ENCODE assay signal across 9 cellular contexts in the genomic region with DNA sequence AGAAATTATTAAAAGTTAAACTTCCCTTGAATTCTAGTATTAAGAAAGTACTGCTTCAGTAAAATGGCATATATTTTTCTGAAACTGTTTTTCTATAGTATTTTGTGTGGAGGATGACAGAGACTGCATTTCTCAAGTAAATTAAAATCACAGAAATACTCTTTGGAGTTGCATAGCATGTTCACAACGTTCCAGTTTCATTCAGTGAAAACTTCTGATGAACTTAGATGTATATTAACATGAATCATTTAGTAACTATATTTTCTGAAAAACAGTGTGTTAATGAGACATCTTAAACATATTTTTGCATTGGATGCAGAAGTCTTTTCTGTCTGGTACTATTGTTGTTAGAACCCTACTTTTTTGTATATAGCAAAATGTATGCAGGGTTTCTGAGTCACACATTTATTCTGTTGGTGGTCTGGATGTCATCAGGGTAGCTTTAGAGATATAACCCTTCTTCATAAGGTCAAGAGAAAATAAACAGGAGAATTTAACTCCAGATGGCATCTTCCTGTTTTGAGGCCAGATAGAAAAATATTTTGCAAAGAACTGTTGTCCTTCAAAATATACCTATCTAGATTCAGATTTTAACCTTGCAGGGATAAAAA. TPM values are rescaled to one million over a fixed set of nuclear protein-coding genes. Genes with fewer than 3 reads are reported as not detected.
DNase-seq lines count a peak whose midpoint lies in the region; ATAC-seq and TF ChIP-seq lines count a peak whose summit lies in the region.
"Had no signal": no experiment of that assay in that cellular context is flagged by ENCODE, and none has a peak within 500 bp of the region (broad histone marks: within the 10 kb centered on the region; RNA-seq: fewer than 3 reads in every experiment).

No MANE protein-coding gene starts in this region.

- H3K36me3 ChIP-seq in right atrium auricular region (no peaks in the 10 kb centered on the region), gastroesophageal sphincter (no peaks in the 10 kb centered on the region), vagina (no peaks in the 10 kb centered on the region)

- WGBS in gastroesophageal sphincter (ENCODE audit: low coverage in 1 of 2), 2 donors: 4 to 8% methylated on average over 1 of the region's 1 CpG

- intact Hi-C loops in Right ventricle myocardium superior (cut with DNase I): loop anchor here (5.0 kb wide), 1 partner anchor 192 kb away; no protein-coding TSS in a partner anchor
- intact Hi-C loops in vagina (cut with DNase I): loop anchor here (5.0 kb wide), 1 partner anchor 192 kb away; no protein-coding TSS in a partner anchor

- H3K4me1 ChIP-seq in right atrium auricular region: no peaks in the 10 kb centered on the region
- H3K4me1 ChIP-seq in gastroesophageal sphincter: peaks cover 0 to 55% (median 4%) of the 10 kb centered on the region in 3 donors
- peaks cover 4% of the 10 kb centered on the region for H3K4me1 ChIP-seq in vagina

- H3K27ac ChIP-seq in right atrium auricular region (peak overlapping the region; percentile 73 to 84), gastroesophageal sphincter (peak overlapping the region; percentile 70 to 97 (median 86)), vagina (peak overlapping the region; percentile 91)

- no peak for TF ChIP-seq CTCF in right atrium auricular region (IDR thresholded peaks at IDR 0.05)
- TF ChIP-seq CTCF in gastroesophageal sphincter (IDR thresholded peaks at IDR 0.05): no peak
- TF ChIP-seq CTCF in vagina (IDR thresholded peaks at IDR 0.05): peak in 1 of 3 experiments; percentile 16

- ATAC-seq in Right ventricle myocardium superior (ENCODE audit: poor library complexity): no peak
- peak; percentile 12 for ATAC-seq in HG03439 (IDR thresholded peaks at IDR 0.05; ENCODE audit: unreplicated experiment)
- no peak for ATAC-seq in gastroesophageal sphincter
- ATAC-seq in HG03521 (IDR thresholded peaks at IDR 0.05; ENCODE audit: unreplicated experiment): no peak

- TF ChIP-seq EP300 in gastroesophageal sphincter (IDR thresholded peaks at IDR 0.05): no peak

- H3K4me3 ChIP-seq in right atrium auricular region (peak overlapping the region in 1 of 2 donors; percentile 45), gastroesophageal sphincter (peak overlapping the region; percentile 54 to 98), vagina (peak overlapping the region; percentile 20 to 55)

- no peak for DNase-seq in right atrium auricular region (ENCODE audit: low spot score)
- no peak for DNase-seq in Right ventricle myocardium superior
- DNase-seq in vagina (ENCODE audit: extremely low spot score in 2 of 2): no peak
- DNase-seq in NCI-H526 (lab: John Stamatoyannopoulos, UW): no peak
- no peak for DNase-seq in NCI-H526 treated with DMSO at 0.1 percent for 48 hours (lab: John Stamatoyannopoulos, UW)
- DNase-seq: Karpas-422 had no signal

- TF ChIP-seq POLR2A in gastroesophageal sphincter (IDR thresholded peaks at IDR 0.05): no peak
- TF ChIP-seq POLR2A in vagina (IDR thresholded peaks at IDR 0.05): no peak

- H3K9me3 ChIP-seq in right atrium auricular region: no peaks in the 10 kb centered on the region
- no peaks in the 10 kb centered on the region for H3K9me3 ChIP-seq in gastroesophageal sphincter
- H3K9me3 ChIP-seq in vagina: no peaks in the 10 kb centered on the region

- no peaks in the 10 kb centered on the region for H3K27me3 ChIP-seq in right atrium auricular region
- H3K27me3 ChIP-seq in gastroesophageal sphincter: no peaks in the 10 kb centered on the region
- no peaks in the 10 kb centered on the region for H3K27me3 ChIP-seq in vagina

RNA-seq across cellular contexts. Expression of a gene that starts 5.1 kb away (rescaled TPM):
- total RNA-seq in right atrium auricular region (100 to 1,000 TPM in 1 of 2 donors, 10 to 100 TPM in 1; 86.4 to 608 TPM), Right ventricle myocardium superior (47.0 TPM), gastroesophageal sphincter (100 to 1,000 TPM; 211 to 408 (median 347) TPM), vagina (123 TPM)
